ENCODE assay signal across 22 cellular contexts in genomic region chr19:3084943-3085342, GRCh38.
"Had no signal": no experiment of that assay in that cellular context is flagged by ENCODE, and none has a peak within 500 bp of the region (broad histone marks: within the 10 kb centered on the region; RNA-seq: fewer than 3 reads in every experiment).

No MANE protein-coding gene starts in this region.

- H3K4me1 ChIP-seq: foreskin keratinocyte, psoas muscle, uterus had no signal

- ATAC-seq: activated CD4-positive, alpha-beta T cell treated with anti-CD3 and anti-CD28 coated beads for 36 hours; foreskin keratinocyte; natural killer cell; psoas muscle; stimulated activated naive CD8-positive, alpha-beta T cell treated with anti-CD3 and anti-CD28 coated beads, Interleukin-15, amount 100 ng/mL, for 72 hours had no signal

- DNase-seq: activated B cell treated with CpG ODN at 0.5 μM for 24 hours; activated CD4-positive, alpha-beta T cell treated with anti-CD3 and anti-CD28 coated beads for 36 hours; activated CD4-positive, alpha-beta T cell treated with anti-CD3 and anti-CD28 coated beads, Interleukin-2, amount 50 U/mL, for 48 hours; activated naive CD4-positive, alpha-beta T cell treated with anti-CD3 and anti-CD28 coated beads for 36 hours; activated naive CD8-positive, alpha-beta T cell treated with anti-CD3 and anti-CD28 coated beads, Interleukin-2, amount 10 ng/mL, durations not matched to agents 7 days and 5 days; activated T-cell treated with anti-CD3 and anti-CD28 coated beads, Interleukin-2, amount 50 U/mL, for 48 hours; amygdala; cerebellar nuclear complex; effector CD8-positive, alpha-beta T cell; erythroblast; foreskin keratinocyte; kidney glomerular epithelial cell; natural killer cell; ovary; psoas muscle; stimulated activated CD4-positive, alpha-beta T cell treated with anti-CD3 and anti-CD28 coated beads, Interleukin-1b, Interleukin-23, amount 100 ng/mL, for 48 hours; stimulated activated naive CD8-positive, alpha-beta T cell treated with anti-CD3 and anti-CD28 coated beads, Interleukin-15, amount 100 ng/mL, for 72 hours; T-helper 1 cell; uterus had no signal

- H3K9me3 ChIP-seq: ovary, psoas muscle, right atrium auricular region, suprapubic skin, tibial nerve, uterus had no signal

- H3K4me3 ChIP-seq: ovary, psoas muscle, right atrium auricular region, suprapubic skin, tibial nerve, uterus had no signal

- H3K27me3 ChIP-seq: foreskin keratinocyte, ovary, right atrium auricular region, suprapubic skin, tibial nerve, uterus had no signal

- H3K27ac ChIP-seq: foreskin keratinocyte, ovary, psoas muscle, right atrium auricular region, suprapubic skin, uterus had no signal

- H3K36me3 ChIP-seq: ovary, right atrium auricular region, suprapubic skin, tibial nerve, uterus had no signal
